Comparison of ENCODE assay signal across 8 cellular contexts in genomic region chr20:6828794-6829423, GRCh38.
DNase-seq lines count a peak whose midpoint lies in the region; ATAC-seq and TF ChIP-seq lines count a peak whose summit lies in the region.

No MANE protein-coding gene starts in this region.

- intact Hi-C loops in HCT116 (cut with micrococcal nuclease) (loop anchor here (1.0 kb wide), 1 partner anchor 1030 kb away; no protein-coding TSS in a partner anchor), left colon (cut with DNase I, micrococcal nuclease) (no loop called here)

- BruUV-seq in HCT116 (replicated peaks; lab: Mats Ljungman, UMichigan) = no TSS peak

- H2AFZ ChIP-seq in HCT116 (ENCODE audit: low read depth, low read length, poor library complexity, severe bottlenecking) = no peak overlapping the region

- no peak overlapping the region for H3K4me3 ChIP-seq in GM12865 (ENCODE audit: low read depth, low read length)
- H3K4me3 ChIP-seq in HCT116 (replicated peaks in 1 of 2; ENCODE audit: low read depth in 1 of 2, low read length in 2 of 2) = no peak overlapping the region

- H3K27ac ChIP-seq in 22Rv1 (no peak overlapping the region), HCT116 (ENCODE audit: low read depth, low read length) (no peak overlapping the region)

- no peaks in the 10 kb centered on the region for H3K79me2 ChIP-seq in HCT116 (ENCODE audit: insufficient read depth, low read length)

- TF ChIP-seq POLR2A in HCT116 (IDR thresholded peaks at IDR 0.05; ENCODE audit: borderline replicate concordance, extremely low read depth, insufficient read depth, insufficient read length) = no peak

- no peaks in the 10 kb centered on the region for H3K36me3 ChIP-seq in HCT116 (ENCODE audit: control insufficient read depth in 1 of 2, insufficient read depth in 2 of 2, low read length in 2 of 2)

- CTCF ChIA-PET in HCT116 (lab: Charles Lee) = interaction anchor here (1.0 to 1.4 kb wide), 3 partner anchors 12 to 457 kb away, joined by 3 to 5 read pairs (median 4); no protein-coding TSS in a partner anchor

- peak; percentile 90 for TF ChIP-seq CTCF in 22Rv1 (IDR thresholded peaks at IDR 0.05)
- peak; percentile 64 for TF ChIP-seq CTCF in GM12865 (IDR thresholded peaks at IDR 0.05; ENCODE audit: insufficient read depth, low read depth, low read length, missing control alignments)
- peak in 2 of 3 experiments; percentile 52 to 54; a peak in 4 of 6 replicates for TF ChIP-seq CTCF in HCT116 (IDR thresholded peaks at IDR 0.05 in 2 of 3, conservative IDR thresholded peaks at IDR 0.05 in 1 of 3; ENCODE audit: borderline replicate concordance in 1 of 3, insufficient read depth in 1 of 3, low read depth in 2 of 3, low read length in 2 of 3)

- RAD21 ChIA-PET in HCT116 (lab: Charles Lee; ENCODE audit: low non-redundant PET in 1 of 2, low total read pairs in 2 of 2, uncharacterized antibody in 2 of 2, unreplicated experiment in 2 of 2) = no interaction called here

- H3K9me2 ChIP-seq in HCT116 (ENCODE audit: insufficient read depth) = no peaks in the 10 kb centered on the region

- no peaks in the 10 kb centered on the region for H4K20me1 ChIP-seq in HCT116 (ENCODE audit: insufficient read depth)

- H3K4me1 ChIP-seq in HCT116 (ENCODE audit: control insufficient read depth in 1 of 2, insufficient read depth in 2 of 2, low read length in 2 of 2) = no peaks in the 10 kb centered on the region

- TF ChIP-seq RAD21 in HCT116 (IDR thresholded peaks at IDR 0.05; ENCODE audit: low read depth) = peak; percentile 18; the same call in 1 of the 2 replicates

- ATAC-seq in HCT116 = peak; percentile 70
- peak; percentile 93 for ATAC-seq in left colon

- no peaks in the 10 kb centered on the region for H3K27me3 ChIP-seq in HCT116 (ENCODE audit: insufficient read depth, low read length)

- H3K4me2 ChIP-seq in HCT116 (ENCODE audit: low read length) = no peak overlapping the region

- peaks cover 0 to 3% of the 10 kb centered on the region in 2 experiments; a peak in 1 of 4 replicates for H3K9me3 ChIP-seq in HCT116 (ENCODE audit: control insufficient read depth in 1 of 2, insufficient read depth in 1 of 2, low read depth in 1 of 2, low read length in 2 of 2)

- DNase-seq in GM12865 (ENCODE audit: low read depth) (peak; percentile 54), HCT116 (ENCODE audit: low read depth, low spot score) (peak; percentile 21), LHCN-M2 (ENCODE audit: low read depth) (peak; percentile 57), RPMI7951 (ENCODE audit: low read depth) (peak; percentile 64), cerebellum (ENCODE audit: low spot score) (peak; percentile 3), left colon (peak; percentile 40 to 82)
- DNase-seq in stimulated activated CD4-positive, alpha-beta T cell treated with anti-CD3 and anti-CD28 coated beads, TNF-alpha, amount 100 ng/mL, for 24 hours (ENCODE audit: low read depth in 3 of 3) = peak in 2 of 3 experiments; percentile 1 to 12

- POLR2A ChIA-PET in HCT116 (lab: Charles Lee) = no interaction called here

- no peak overlapping the region for H3K9ac ChIP-seq in HCT116 (ENCODE audit: low read length)

TF ChIP-seq in HCT116, 20 proteins besides CTCF, POLR2A, EP300 and RAD21:
- TF ChIP-seq SP1 (IDR thresholded peaks at IDR 0.05; ENCODE audit: low read depth) (no peak), ELF1 (IDR thresholded peaks at IDR 0.05; ENCODE audit: borderline replicate concordance, low read depth) (no peak), EGR1 (IDR thresholded peaks at IDR 0.05; ENCODE audit: low read depth) (no peak)

Comparison
In these comparisons a context has a peak if more than half of its experiments do, and no peak if none do; other contexts are left out.
1. DNase-seq: peak in every context shown above with its lines; median percentile 64 in RPMI7951; 61 in left colon; 57 in LHCN-M2; 54 in GM12865; 21 in HCT116; 6 in stimulated activated CD4-positive, alpha-beta T cell treated with anti-CD3 and anti-CD28 coated beads, TNF-alpha, amount 100 ng/mL, for 24 hours; 3 in cerebellum.